Comparison of ENCODE assay signal across 1 cellular context in the genomic region with DNA sequence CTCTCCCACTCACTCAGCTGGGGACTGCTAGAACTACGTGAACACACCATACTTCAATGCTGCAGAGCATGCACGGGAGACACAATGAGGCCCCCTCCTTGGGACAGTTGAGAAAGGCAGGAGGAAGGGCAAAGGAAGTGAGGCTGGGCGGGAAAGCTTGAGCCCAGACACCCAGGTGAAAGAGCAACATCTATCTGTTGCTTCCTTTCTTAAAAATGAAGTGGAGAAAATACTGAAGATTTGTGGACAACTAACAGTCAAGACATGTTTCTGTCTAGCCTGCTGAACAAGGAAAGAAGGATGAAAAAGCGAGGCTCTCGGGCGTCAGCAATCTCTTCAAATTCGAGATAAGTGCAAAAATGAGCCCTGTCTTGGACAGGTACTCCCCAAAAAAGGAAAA.
TF ChIP-seq lines count a peak whose summit lies in the region.

No MANE protein-coding gene starts in this region.

TF ChIP-seq in WTC11, 78 proteins besides CTCF, POLR2A, EP300 and RAD21 (continued from another document):
- TF ChIP-seq, protein P1, sequence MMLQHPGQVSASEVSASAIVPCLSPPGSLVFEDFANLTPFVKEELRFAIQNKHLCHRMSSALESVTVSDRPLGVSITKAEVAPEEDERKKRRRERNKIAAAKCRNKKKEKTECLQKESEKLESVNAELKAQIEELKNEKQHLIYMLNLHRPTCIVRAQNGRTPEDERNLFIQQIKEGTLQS (CRISPR knock-in tag; conservative IDR thresholded peaks at IDR 0.05), result no peak
- TF ChIP-seq OVOL2 (CRISPR knock-in tag; IDR thresholded peaks at IDR 0.05; ENCODE audit: borderline replicate concordance), result no peak
